ENCODE assay signal across 8 cellular contexts in the genomic region with DNA sequence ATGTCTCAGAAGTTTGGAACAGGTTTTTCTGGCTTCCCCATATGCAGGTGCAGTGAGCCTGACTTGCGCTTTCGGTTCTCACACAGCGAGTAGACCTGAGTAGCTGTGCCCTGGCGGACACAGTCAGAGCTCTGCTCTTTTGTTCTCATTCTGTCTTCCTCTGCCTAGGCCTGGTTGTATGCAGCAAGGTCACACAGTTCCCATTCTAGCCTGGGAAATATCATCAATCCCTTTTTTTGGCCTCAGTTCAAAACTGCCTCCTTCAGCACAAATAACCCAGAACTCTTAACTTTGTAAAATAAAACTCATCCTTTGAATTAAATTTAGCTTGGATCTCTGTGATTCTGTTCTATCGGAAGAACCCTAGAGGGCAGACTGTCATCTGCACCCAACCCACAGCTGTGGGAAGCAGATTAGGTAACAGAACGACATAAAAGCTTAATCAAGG. TPM values are rescaled to one million over a fixed set of nuclear protein-coding genes. Genes with fewer than 3 reads are reported as not detected.
DNase-seq lines count a peak whose midpoint lies in the region; ATAC-seq and TF ChIP-seq lines count a peak whose summit lies in the region.

No MANE protein-coding gene starts in this region.

- H3K79me2 ChIP-seq in mammary epithelial cell (ENCODE audit: insufficient read depth, low read length): no peaks in the 10 kb centered on the region

- H3K4me3 Mint-ChIP-seq in activated CD4-positive, alpha-beta T cell treated with anti-CD3 and anti-CD28 coated beads for 36 hours: no peak overlapping the region
- no peak overlapping the region for H3K4me3 Mint-ChIP-seq in activated CD4-positive, alpha-beta T cell treated with anti-CD3 and anti-CD28 coated beads, Interleukin-2, amount 10 ng/mL, durations not matched to agents 7 days and 5 days
- H3K4me3 Mint-ChIP-seq in CD8-positive, alpha-beta memory T cell: peak overlapping the region in 2 of 7 donors; percentile 37 to 45

- CTCF ChIA-PET in activated CD4-positive, alpha-beta T cell treated with anti-CD3 and anti-CD28 coated beads for 36 hours (lab: Charles Lee): no interaction called here
- CTCF ChIA-PET in activated CD4-positive, alpha-beta T cell treated with anti-CD3 and anti-CD28 coated beads, Interleukin-2, amount 10 ng/mL, durations not matched to agents 7 days and 5 days (lab: Charles Lee): no interaction called here
- CTCF ChIA-PET in mammary epithelial cell (lab: Charles Lee; ENCODE audit: low non-redundant PET): no interaction called here
- CTCF ChIA-PET in CD8-positive, alpha-beta memory T cell (lab: Charles Lee): no interaction called here

- no peaks in the 10 kb centered on the region for H4K20me1 ChIP-seq in mammary epithelial cell (ENCODE audit: insufficient read depth, low read length)

- H2AFZ ChIP-seq in mammary epithelial cell (ENCODE audit: low read depth, low read length): no peak overlapping the region

- no peaks in the 10 kb centered on the region for H3K36me3 Mint-ChIP-seq in activated CD4-positive, alpha-beta T cell treated with anti-CD3 and anti-CD28 coated beads for 36 hours (ENCODE audit: low read depth)
- H3K36me3 Mint-ChIP-seq in activated CD4-positive, alpha-beta T cell treated with anti-CD3 and anti-CD28 coated beads, Interleukin-2, amount 10 ng/mL, durations not matched to agents 7 days and 5 days (ENCODE audit: low read depth): no peaks in the 10 kb centered on the region
- H3K36me3 Mint-ChIP-seq in CD8-positive, alpha-beta memory T cell: no peaks in the 10 kb centered on the region

- H3K9me3 Mint-ChIP-seq in activated CD4-positive, alpha-beta T cell treated with anti-CD3 and anti-CD28 coated beads for 36 hours (ENCODE audit: low read depth): peaks cover 3% of the 10 kb centered on the region
- H3K9me3 Mint-ChIP-seq in activated CD4-positive, alpha-beta T cell treated with anti-CD3 and anti-CD28 coated beads, Interleukin-2, amount 10 ng/mL, durations not matched to agents 7 days and 5 days: peaks cover 7% of the 10 kb centered on the region
- peaks cover 0 to 6% (median 0%) of the 10 kb centered on the region in 5 donors for H3K9me3 Mint-ChIP-seq in CD8-positive, alpha-beta memory T cell

- 3% methylated on average over 6 of the region's 6 CpGs for WGBS in mammary epithelial cell (ENCODE audit: low coverage, missing lambda C conversion rate)
- 24 to 40% methylated on average over 6 of the region's 6 CpGs for WGBS in lung, 2 donors
- WGBS in aorta, 2 donors: 23 to 40% methylated on average over 6 of the region's 6 CpGs

- intact Hi-C loops in activated CD4-positive, alpha-beta T cell treated with anti-CD3 and anti-CD28 coated beads for 36 hours (cut with DNase I, micrococcal nuclease): no loop called here
- intact Hi-C loops in mammary epithelial cell (cut with micrococcal nuclease): no loop called here
- intact Hi-C loops in aorta (cut with DNase I): no loop called here

- H3K27ac Mint-ChIP-seq in activated CD4-positive, alpha-beta T cell treated with anti-CD3 and anti-CD28 coated beads for 36 hours: no peak overlapping the region
- H3K27ac Mint-ChIP-seq in activated CD4-positive, alpha-beta T cell treated with anti-CD3 and anti-CD28 coated beads, Interleukin-2, amount 10 ng/mL, durations not matched to agents 7 days and 5 days: no peak overlapping the region
- H3K27ac Mint-ChIP-seq in CD8-positive, alpha-beta memory T cell: no peak overlapping the region

- peak; percentile 41 for DNase-seq in activated CD4-positive, alpha-beta T cell treated with anti-CD3 and anti-CD28 coated beads for 36 hours
- DNase-seq in activated CD4-positive, alpha-beta T cell treated with anti-CD3 and anti-CD28 coated beads, Interleukin-2, amount 10 ng/mL, durations not matched to agents 7 days and 5 days: no peak
- peak; percentile 33 for DNase-seq in HCEC 1CT
- DNase-seq in NCI-H146 treated with DMSO at 0.1 percent for 48 hours (lab: John Stamatoyannopoulos, UW; ENCODE audit: unreplicated experiment): peak; percentile 36
- DNase-seq in mammary epithelial cell: peak; percentile 64
- DNase-seq in lung (ENCODE audit: low spot score): peak; percentile 46
- no peak for DNase-seq in aorta
- DNase-seq in CD8-positive, alpha-beta memory T cell: no peak

- H3K27me3 Mint-ChIP-seq in activated CD4-positive, alpha-beta T cell treated with anti-CD3 and anti-CD28 coated beads for 36 hours: peaks cover 5% of the 10 kb centered on the region
- H3K27me3 Mint-ChIP-seq in activated CD4-positive, alpha-beta T cell treated with anti-CD3 and anti-CD28 coated beads, Interleukin-2, amount 10 ng/mL, durations not matched to agents 7 days and 5 days: no peaks in the 10 kb centered on the region
- peaks cover 4 to 13% of the 10 kb centered on the region in 2 donors for H3K27me3 Mint-ChIP-seq in CD8-positive, alpha-beta memory T cell

- no peak overlapping the region for H3K4me3 ChIP-seq in mammary epithelial cell (replicated peaks in 1 of 3; ENCODE audit: insufficient read depth in 1 of 3, low read depth in 2 of 3, low read length in 3 of 3)
- no peak overlapping the region for H3K4me3 ChIP-seq in lung
- no peak overlapping the region for H3K4me3 ChIP-seq in aorta (ENCODE audit: low read length in 2 of 2)
- no peak overlapping the region for H3K4me3 ChIP-seq in CD8-positive, alpha-beta memory T cell (ENCODE audit: low read length)

- TF ChIP-seq CTCF in mammary epithelial cell (conservative IDR thresholded peaks at IDR 0.05 in 1 of 2, IDR thresholded peaks at IDR 0.05 in 1 of 2; ENCODE audit: extremely low read depth in 1 of 2, insufficient read depth in 1 of 2, low read depth in 1 of 2, low read length in 2 of 2) (peak; percentile 16 to 28), lung (IDR thresholded peaks at IDR 0.05; ENCODE audit: control extremely low read depth, extremely low read depth) (no peak)

- BruUV-seq in mammary epithelial cell (replicated peaks; lab: Mats Ljungman, UMichigan): no TSS peak

- no peak overlapping the region for H3K9ac ChIP-seq in mammary epithelial cell (ENCODE audit: insufficient read depth, low read length)

- H3K9me3 ChIP-seq in mammary epithelial cell (replicated peaks; ENCODE audit: insufficient read depth, low read length): no peaks in the 10 kb centered on the region
- H3K9me3 ChIP-seq in lung (ENCODE audit: control insufficient read depth in 2 of 2, insufficient read depth in 1 of 2, low read length in 1 of 2): no peaks in the 10 kb centered on the region
- no peaks in the 10 kb centered on the region for H3K9me3 ChIP-seq in aorta (ENCODE audit: control insufficient read depth, low read length)
- H3K9me3 ChIP-seq in CD8-positive, alpha-beta memory T cell (ENCODE audit: low read length): no peaks in the 10 kb centered on the region

- POLR2A ChIA-PET in activated CD4-positive, alpha-beta T cell treated with anti-CD3 and anti-CD28 coated beads for 36 hours (lab: Charles Lee): no interaction called here
- POLR2A ChIA-PET in activated CD4-positive, alpha-beta T cell treated with anti-CD3 and anti-CD28 coated beads, Interleukin-2, amount 10 ng/mL, durations not matched to agents 7 days and 5 days (lab: Charles Lee): no interaction called here
- POLR2A ChIA-PET in CD8-positive, alpha-beta memory T cell (lab: Charles Lee): no interaction called here

- H3K4me1 ChIP-seq in mammary epithelial cell (ENCODE audit: insufficient read depth, low read length): no peaks in the 10 kb centered on the region
- no peaks in the 10 kb centered on the region for H3K4me1 ChIP-seq in lung (ENCODE audit: control insufficient read depth in 2 of 2, insufficient read depth in 2 of 2, low read length in 2 of 2)
- H3K4me1 ChIP-seq in aorta (ENCODE audit: control insufficient read depth in 1 of 2, insufficient read depth in 2 of 2, low read length in 2 of 2): no peaks in the 10 kb centered on the region
- no peaks in the 10 kb centered on the region for H3K4me1 ChIP-seq in CD8-positive, alpha-beta memory T cell (ENCODE audit: insufficient read depth, low read length)

- dilution Hi-C loops in mammary epithelial cell (cut with HindIII; ENCODE audit: low sequenced_read_pairs): no loop called here

- H3K27me3 ChIP-seq in mammary epithelial cell (ENCODE audit: insufficient read depth, low read length) (no peaks in the 10 kb centered on the region), lung (ENCODE audit: control insufficient read depth, insufficient read depth) (no peaks in the 10 kb centered on the region), aorta (ENCODE audit: control insufficient read depth in 1 of 2, insufficient read depth in 2 of 2, low read length in 1 of 2) (no peaks in the 10 kb centered on the region)
- no peaks in the 10 kb centered on the region for H3K27me3 ChIP-seq in CD8-positive, alpha-beta memory T cell (ENCODE audit: insufficient read depth, low read length, poor library complexity, severe bottlenecking)

- no peaks in the 10 kb centered on the region for H3K36me3 ChIP-seq in mammary epithelial cell (ENCODE audit: insufficient read depth, low read length)
- H3K36me3 ChIP-seq in lung (ENCODE audit: control insufficient read depth in 2 of 2, insufficient read depth in 2 of 2, low read length in 2 of 2): no peaks in the 10 kb centered on the region
- no peaks in the 10 kb centered on the region for H3K36me3 ChIP-seq in aorta (ENCODE audit: control insufficient read depth in 1 of 2, insufficient read depth in 2 of 2, low read length in 1 of 2)
- no peaks in the 10 kb centered on the region for H3K36me3 ChIP-seq in CD8-positive, alpha-beta memory T cell (ENCODE audit: insufficient read depth, low read length)

- in situ Hi-C loops in mammary epithelial cell (cut with MboI; ENCODE audit: low sequenced_read_pairs in 2 of 2): no loop called here

- peak overlapping the region; percentile 55 for H3K4me2 ChIP-seq in mammary epithelial cell (ENCODE audit: insufficient read depth, low read depth, low read length)

- peak; percentile 81 for ATAC-seq in activated CD4-positive, alpha-beta T cell treated with anti-CD3 and anti-CD28 coated beads for 36 hours
- ATAC-seq in lung (ENCODE audit: insufficient read depth, low FRiP score) (peak; percentile 92), aorta (ENCODE audit: low FRiP score) (no peak)

- H3K4me1 Mint-ChIP-seq in activated CD4-positive, alpha-beta T cell treated with anti-CD3 and anti-CD28 coated beads for 36 hours: peaks cover 11% of the 10 kb centered on the region
- peaks cover 9% of the 10 kb centered on the region for H3K4me1 Mint-ChIP-seq in activated CD4-positive, alpha-beta T cell treated with anti-CD3 and anti-CD28 coated beads, Interleukin-2, amount 10 ng/mL, durations not matched to agents 7 days and 5 days
- H3K4me1 Mint-ChIP-seq in CD8-positive, alpha-beta memory T cell: peaks cover 0 to 15% (median 0%) of the 10 kb centered on the region in 3 donors

- H3K27ac ChIP-seq in mammary epithelial cell (ENCODE audit: insufficient read depth, low read depth, low read length): no peak overlapping the region
- peak overlapping the region in 1 of 2 donors; percentile 63 for H3K27ac ChIP-seq in lung (ENCODE audit: low read depth in 1 of 2, low read length in 1 of 2)
- no peak overlapping the region for H3K27ac ChIP-seq in aorta (ENCODE audit: low read depth in 1 of 2, low read length in 2 of 2)
- no peak overlapping the region for H3K27ac ChIP-seq in CD8-positive, alpha-beta memory T cell (ENCODE audit: low read depth, low read length)

RNA-seq across cellular contexts. Expression of a gene that starts 10.2 kb away (rescaled TPM):
- not detected for total RNA-seq in activated CD4-positive, alpha-beta T cell treated with anti-CD3 and anti-CD28 coated beads for 36 hours
- not detected for total RNA-seq in activated CD4-positive, alpha-beta T cell treated with anti-CD3 and anti-CD28 coated beads, Interleukin-2, amount 10 ng/mL, durations not matched to agents 7 days and 5 days
- total RNA-seq in mammary epithelial cell (not detected), lung (under 1 TPM; 0.46 to 0.71 TPM), aorta (1 to 10 TPM in 1 of 2 donors, not detected in 1; 1.4 TPM)
- polyA plus RNA-seq in mammary epithelial cell (not detected), lung (under 1 TPM; 0.25 to 0.45 TPM), aorta (not detected)
- polyA minus RNA-seq in mammary epithelial cell: not detected
- total RNA-seq in CD8-positive, alpha-beta memory T cell: not detected
- polyA plus RNA-seq in CD8-positive, alpha-beta memory T cell: not detected

Comparison
In these comparisons a context has a peak if more than half of its experiments do, and no peak if none do; other contexts are left out.
1. DNase-seq: peak in activated CD4-positive, alpha-beta T cell treated with anti-CD3 and anti-CD28 coated beads for 36 hours (single experiment), HCEC 1CT (single experiment), NCI-H146 treated with DMSO at 0.1 percent for 48 hours (single experiment), mammary epithelial cell (single experiment) and lung (single experiment); none in activated CD4-positive, alpha-beta T cell treated with anti-CD3 and anti-CD28 coated beads, Interleukin-2, amount 10 ng/mL, durations not matched to agents 7 days and 5 days (single experiment), aorta (0 of 2) and CD8-positive, alpha-beta memory T cell (0 of 5).